In the genomic region with DNA sequence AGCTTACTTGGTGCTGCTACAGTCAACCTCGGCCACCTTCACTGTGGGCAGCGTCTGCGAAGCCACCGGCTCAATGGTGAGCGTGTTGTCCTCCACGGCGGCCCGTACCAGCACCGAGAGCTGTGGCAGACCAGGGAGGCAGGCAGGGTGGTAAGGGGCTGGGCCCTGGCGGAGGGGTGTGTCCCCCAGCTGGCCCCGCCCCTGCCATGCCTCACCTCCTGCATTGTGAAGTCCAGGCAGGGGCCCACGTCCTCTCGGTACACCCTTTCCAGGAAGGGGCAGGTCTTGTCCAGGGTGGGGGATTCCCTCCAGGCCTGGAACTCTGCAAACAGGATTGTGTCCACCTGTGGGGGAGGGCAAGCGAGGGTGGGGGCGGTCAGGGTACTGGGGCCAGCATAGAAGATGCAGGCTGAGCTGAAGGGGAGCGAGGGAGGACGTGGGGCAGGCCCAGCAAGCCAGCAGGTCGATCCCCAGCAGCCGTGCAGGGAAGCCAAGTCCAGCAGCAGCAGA, we compare ENCODE assay signal across 1 cellular context.
TF ChIP-seq lines count a peak whose summit lies in the region.

No MANE protein-coding gene starts in this region.

TF ChIP-seq in HepG2, 621 proteins besides CTCF, POLR2A, EP300 and RAD21 (continued from another document and continues in another):
- TF ChIP-seq, protein P1, sequence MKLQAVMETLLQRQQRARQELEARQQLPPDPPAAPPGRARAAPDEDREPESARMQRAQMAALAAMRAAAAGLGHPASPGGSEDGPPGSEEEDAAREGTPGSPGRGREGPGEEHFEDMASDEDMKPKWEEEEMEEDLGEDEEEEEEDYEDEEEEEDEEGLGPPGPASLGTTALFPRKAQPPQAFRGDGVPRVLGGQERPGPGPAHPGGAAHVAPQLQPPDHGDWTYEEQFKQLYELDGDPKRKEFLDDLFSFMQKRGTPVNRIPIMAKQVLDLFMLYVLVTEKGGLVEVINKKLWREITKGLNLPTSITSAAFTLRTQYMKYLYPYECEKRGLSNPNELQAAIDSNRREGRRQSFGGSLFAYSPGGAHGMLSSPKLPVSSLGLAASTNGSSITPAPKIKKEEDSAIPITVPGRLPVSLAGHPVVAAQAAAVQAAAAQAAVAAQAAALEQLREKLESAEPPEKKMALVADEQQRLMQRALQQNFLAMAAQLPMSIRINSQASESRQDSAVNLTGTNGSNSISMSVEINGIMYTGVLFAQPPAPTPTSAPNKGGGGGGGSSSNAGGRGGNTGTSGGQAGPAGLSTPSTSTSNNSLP (IDR thresholded peaks at IDR 0.05; ENCODE audit: low read depth, low read length): no peak
- TF ChIP-seq ZNF17 (CRISPR knock-in tag; IDR thresholded peaks at IDR 0.05): no peak
- TF ChIP-seq ZEB1 (IDR thresholded peaks at IDR 0.05; ENCODE audit: insufficient replicate concordance, low read depth): no peak
- peak; percentile 69; the same call in 1 of the 2 replicates for TF ChIP-seq TBX2 (CRISPR knock-in tag; IDR thresholded peaks at IDR 0.05; ENCODE audit: borderline replicate concordance)
- no peak for TF ChIP-seq ZNF12 (CRISPR knock-in tag; IDR thresholded peaks at IDR 0.05)
- no peak for TF ChIP-seq ZSCAN31 (CRISPR knock-in tag; IDR thresholded peaks at IDR 0.05; ENCODE audit: low read depth)
- no peak for TF ChIP-seq AHR (CRISPR knock-in tag; IDR thresholded peaks at IDR 0.05)
- no peak for TF ChIP-seq NFIC (IDR thresholded peaks at IDR 0.05; ENCODE audit: low read length)
- 0 out of 2 replicates have a peak, but pooled peaks have one; percentile 0 for TF ChIP-seq ISL2 (CRISPR knock-in tag; IDR thresholded peaks at IDR 0.05)
- TF ChIP-seq MZF1 (CRISPR knock-in tag; IDR thresholded peaks at IDR 0.05; ENCODE audit: borderline replicate concordance): no peak
- TF ChIP-seq, protein P2, sequence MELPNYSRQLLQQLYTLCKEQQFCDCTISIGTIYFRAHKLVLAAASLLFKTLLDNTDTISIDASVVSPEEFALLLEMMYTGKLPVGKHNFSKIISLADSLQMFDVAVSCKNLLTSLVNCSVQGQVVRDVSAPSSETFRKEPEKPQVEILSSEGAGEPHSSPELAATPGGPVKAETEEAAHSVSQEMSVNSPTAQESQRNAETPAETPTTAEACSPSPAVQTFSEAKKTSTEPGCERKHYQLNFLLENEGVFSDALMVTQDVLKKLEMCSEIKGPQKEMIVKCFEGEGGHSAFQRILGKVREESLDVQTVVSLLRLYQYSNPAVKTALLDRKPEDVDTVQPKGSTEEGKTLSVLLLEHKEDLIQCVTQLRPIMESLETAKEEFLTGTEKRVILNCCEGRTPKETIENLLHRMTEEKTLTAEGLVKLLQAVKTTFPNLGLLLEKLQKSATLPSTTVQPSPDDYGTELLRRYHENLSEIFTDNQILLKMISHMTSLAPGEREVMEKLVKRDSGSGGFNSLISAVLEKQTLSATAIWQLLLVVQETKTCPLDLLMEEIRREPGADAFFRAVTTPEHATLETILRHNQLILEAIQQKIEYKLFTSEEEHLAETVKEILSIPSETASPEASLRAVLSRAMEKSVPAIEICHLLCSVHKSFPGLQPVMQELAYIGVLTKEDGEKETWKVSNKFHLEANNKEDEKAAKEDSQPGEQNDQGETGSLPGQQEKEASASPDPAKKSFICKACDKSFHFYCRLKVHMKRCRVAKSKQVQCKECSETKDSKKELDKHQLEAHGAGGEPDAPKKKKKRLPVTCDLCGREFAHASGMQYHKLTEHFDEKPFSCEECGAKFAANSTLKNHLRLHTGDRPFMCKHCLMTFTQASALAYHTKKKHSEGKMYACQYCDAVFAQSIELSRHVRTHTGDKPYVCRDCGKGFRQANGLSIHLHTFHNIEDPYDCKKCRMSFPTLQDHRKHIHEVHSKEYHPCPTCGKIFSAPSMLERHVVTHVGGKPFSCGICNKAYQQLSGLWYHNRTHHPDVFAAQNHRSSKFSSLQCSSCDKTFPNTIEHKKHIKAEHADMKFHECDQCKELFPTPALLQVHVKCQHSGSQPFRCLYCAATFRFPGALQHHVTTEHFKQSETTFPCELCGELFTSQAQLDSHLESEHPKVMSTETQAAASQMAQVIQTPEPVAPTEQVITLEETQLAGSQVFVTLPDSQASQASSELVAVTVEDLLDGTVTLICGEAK (IDR thresholded peaks at IDR 0.05): no peak
- TF ChIP-seq, protein P2 (CRISPR knock-in tag; IDR thresholded peaks at IDR 0.05): no peak
- peak; percentile 76; the same call in 1 of the 2 replicates for TF ChIP-seq ZNF567 (CRISPR knock-in tag; IDR thresholded peaks at IDR 0.05; ENCODE audit: borderline replicate concordance)
- peak; percentile 34; the same call in 1 of the 2 replicates for TF ChIP-seq JUND (CRISPR knock-in tag; IDR thresholded peaks at IDR 0.05)
- peak; percentile 17; the same call in 1 of the 2 replicates for TF ChIP-seq KDM6A (CRISPR knock-in tag; IDR thresholded peaks at IDR 0.05; ENCODE audit: low read depth)
- no peak for TF ChIP-seq ZBTB1 (CRISPR knock-in tag; IDR thresholded peaks at IDR 0.05; ENCODE audit: borderline replicate concordance)
- TF ChIP-seq FLYWCH1 (CRISPR knock-in tag; IDR thresholded peaks at IDR 0.05): no peak
- TF ChIP-seq SIN3A (IDR thresholded peaks at IDR 0.05; ENCODE audit: borderline replicate concordance, low read depth, low read length): peak; percentile 32; the same call in 1 of the 2 replicates
- TF ChIP-seq, protein P3, sequence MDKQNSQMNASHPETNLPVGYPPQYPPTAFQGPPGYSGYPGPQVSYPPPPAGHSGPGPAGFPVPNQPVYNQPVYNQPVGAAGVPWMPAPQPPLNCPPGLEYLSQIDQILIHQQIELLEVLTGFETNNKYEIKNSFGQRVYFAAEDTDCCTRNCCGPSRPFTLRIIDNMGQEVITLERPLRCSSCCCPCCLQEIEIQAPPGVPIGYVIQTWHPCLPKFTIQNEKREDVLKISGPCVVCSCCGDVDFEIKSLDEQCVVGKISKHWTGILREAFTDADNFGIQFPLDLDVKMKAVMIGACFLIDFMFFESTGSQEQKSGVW (CRISPR knock-in tag; IDR thresholded peaks at IDR 0.05; ENCODE audit: borderline replicate concordance): no peak
- TF ChIP-seq, protein P4, sequence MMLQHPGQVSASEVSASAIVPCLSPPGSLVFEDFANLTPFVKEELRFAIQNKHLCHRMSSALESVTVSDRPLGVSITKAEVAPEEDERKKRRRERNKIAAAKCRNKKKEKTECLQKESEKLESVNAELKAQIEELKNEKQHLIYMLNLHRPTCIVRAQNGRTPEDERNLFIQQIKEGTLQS (CRISPR knock-in tag; IDR thresholded peaks at IDR 0.05): no peak
- no peak for TF ChIP-seq ZNF383 (CRISPR knock-in tag; IDR thresholded peaks at IDR 0.05; ENCODE audit: borderline replicate concordance)
- no peak for TF ChIP-seq MAFG (CRISPR knock-in tag; IDR thresholded peaks at IDR 0.05)
- peak; percentile 62; the same call in 1 of the 2 replicates for TF ChIP-seq YEATS4 (CRISPR knock-in tag; IDR thresholded peaks at IDR 0.05; ENCODE audit: borderline replicate concordance)
- TF ChIP-seq ZNF460 (CRISPR knock-in tag; IDR thresholded peaks at IDR 0.05; ENCODE audit: borderline replicate concordance): no peak
- TF ChIP-seq, protein P5, sequence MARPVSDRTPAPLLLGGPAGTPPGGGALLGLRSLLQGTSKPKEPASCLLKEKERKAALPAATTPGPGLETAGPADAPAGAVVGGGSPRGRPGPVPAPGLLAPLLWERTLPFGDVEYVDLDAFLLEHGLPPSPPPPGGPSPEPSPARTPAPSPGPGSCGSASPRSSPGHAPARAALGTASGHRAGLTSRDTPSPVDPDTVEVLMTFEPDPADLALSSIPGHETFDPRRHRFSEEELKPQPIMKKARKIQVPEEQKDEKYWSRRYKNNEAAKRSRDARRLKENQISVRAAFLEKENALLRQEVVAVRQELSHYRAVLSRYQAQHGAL (CRISPR knock-in tag; IDR thresholded peaks at IDR 0.05; ENCODE audit: not compliant biosample characterization): no peak
- TF ChIP-seq, protein P6, sequence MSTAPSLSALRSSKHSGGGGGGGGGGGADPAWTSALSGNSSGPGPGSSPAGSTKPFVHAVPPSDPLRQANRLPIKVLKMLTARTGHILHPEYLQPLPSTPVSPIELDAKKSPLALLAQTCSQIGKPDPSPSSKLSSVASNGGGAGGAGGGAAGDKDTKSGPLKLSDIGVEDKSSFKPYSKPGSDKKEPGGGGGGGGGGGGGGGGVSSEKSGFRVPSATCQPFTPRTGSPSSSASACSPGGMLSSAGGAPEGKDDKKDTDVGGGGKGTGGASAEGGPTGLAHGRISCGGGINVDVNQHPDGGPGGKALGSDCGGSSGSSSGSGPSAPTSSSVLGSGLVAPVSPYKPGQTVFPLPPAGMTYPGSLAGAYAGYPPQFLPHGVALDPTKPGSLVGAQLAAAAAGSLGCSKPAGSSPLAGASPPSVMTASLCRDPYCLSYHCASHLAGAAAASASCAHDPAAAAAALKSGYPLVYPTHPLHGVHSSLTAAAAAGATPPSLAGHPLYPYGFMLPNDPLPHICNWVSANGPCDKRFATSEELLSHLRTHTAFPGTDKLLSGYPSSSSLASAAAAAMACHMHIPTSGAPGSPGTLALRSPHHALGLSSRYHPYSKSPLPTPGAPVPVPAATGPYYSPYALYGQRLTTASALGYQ (CRISPR knock-in tag; IDR thresholded peaks at IDR 0.05): no peak; the same call in 1 of the 2 replicates
- TF ChIP-seq ATF7 (IDR thresholded peaks at IDR 0.05): no peak
- peak; percentile 54; the same call in 1 of the 2 replicates for TF ChIP-seq ATF7 (CRISPR knock-in tag; IDR thresholded peaks at IDR 0.05)
- no peak for TF ChIP-seq KLF6 (CRISPR knock-in tag; IDR thresholded peaks at IDR 0.05)
- TF ChIP-seq, protein P7, sequence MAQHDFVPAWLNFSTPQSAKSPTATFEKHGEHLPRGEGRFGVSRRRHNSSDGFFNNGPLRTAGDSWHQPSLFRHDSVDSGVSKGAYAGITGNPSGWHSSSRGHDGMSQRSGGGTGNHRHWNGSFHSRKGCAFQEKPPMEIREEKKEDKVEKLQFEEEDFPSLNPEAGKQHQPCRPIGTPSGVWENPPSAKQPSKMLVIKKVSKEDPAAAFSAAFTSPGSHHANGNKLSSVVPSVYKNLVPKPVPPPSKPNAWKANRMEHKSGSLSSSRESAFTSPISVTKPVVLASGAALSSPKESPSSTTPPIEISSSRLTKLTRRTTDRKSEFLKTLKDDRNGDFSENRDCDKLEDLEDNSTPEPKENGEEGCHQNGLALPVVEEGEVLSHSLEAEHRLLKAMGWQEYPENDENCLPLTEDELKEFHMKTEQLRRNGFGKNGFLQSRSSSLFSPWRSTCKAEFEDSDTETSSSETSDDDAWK (CRISPR knock-in tag; IDR thresholded peaks at IDR 0.05): no peak
- TF ChIP-seq ARID2 (CRISPR knock-in tag; IDR thresholded peaks at IDR 0.05; ENCODE audit: borderline replicate concordance): no peak
- no peak for TF ChIP-seq ZNF264 (CRISPR knock-in tag; IDR thresholded peaks at IDR 0.05)
- TF ChIP-seq KDM3A (CRISPR knock-in tag; IDR thresholded peaks at IDR 0.05; ENCODE audit: low read depth): no peak
- peak; percentile 38; the same call in 1 of the 2 replicates for TF ChIP-seq ESRRA (CRISPR knock-in tag; IDR thresholded peaks at IDR 0.05; ENCODE audit: low read depth)
- TF ChIP-seq, protein P8, sequence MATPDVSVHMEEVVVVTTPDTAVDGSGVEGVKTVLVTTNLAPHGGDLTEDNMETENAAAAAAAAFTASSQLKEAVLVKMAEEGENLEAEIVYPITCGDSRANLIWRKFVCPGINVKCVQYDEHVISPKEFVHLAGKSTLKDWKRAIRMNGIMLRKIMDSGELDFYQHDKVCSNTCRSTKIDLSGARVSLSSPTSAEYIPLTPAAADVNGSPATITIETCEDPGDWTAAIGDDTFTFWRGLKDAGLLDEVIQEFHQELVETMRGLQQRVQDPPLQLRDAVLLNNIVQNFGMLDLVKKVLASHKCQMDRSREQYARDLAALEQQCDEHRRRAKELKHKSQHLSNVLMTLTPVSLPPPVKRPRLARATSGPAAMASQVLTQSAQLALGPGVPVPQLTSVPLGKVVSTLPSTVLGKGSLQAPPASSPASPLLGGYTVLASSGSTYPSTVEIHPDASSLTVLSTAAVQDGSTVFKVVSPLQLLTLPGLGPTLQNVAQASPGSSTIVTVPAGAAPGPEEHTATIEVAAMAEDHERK (CRISPR knock-in tag; IDR thresholded peaks at IDR 0.05; ENCODE audit: low read depth): no peak
- TF ChIP-seq PRPF4 (IDR thresholded peaks at IDR 0.05; ENCODE audit: low read depth, low read length, poor library complexity, severe bottlenecking): no peak
- no peak for TF ChIP-seq HNRNPUL1 (IDR thresholded peaks at IDR 0.05; ENCODE audit: low read depth, low read length)
- TF ChIP-seq ZFP36L2 (CRISPR knock-in tag; IDR thresholded peaks at IDR 0.05): no peak
- no peak for TF ChIP-seq SCMH1 (CRISPR knock-in tag; IDR thresholded peaks at IDR 0.05; ENCODE audit: borderline replicate concordance)
- 0 out of 2 replicates have a peak, but pooled peaks have one; percentile 37 for TF ChIP-seq PCBP1 (IDR thresholded peaks at IDR 0.05; ENCODE audit: borderline replicate concordance, low read depth, low read length)
- TF ChIP-seq, protein P9, sequence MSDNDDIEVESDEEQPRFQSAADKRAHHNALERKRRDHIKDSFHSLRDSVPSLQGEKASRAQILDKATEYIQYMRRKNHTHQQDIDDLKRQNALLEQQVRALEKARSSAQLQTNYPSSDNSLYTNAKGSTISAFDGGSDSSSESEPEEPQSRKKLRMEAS (IDR thresholded peaks at IDR 0.05): peak; percentile 74
- no peak; the same call in 1 of the 2 replicates for TF ChIP-seq REPIN1 (CRISPR knock-in tag; IDR thresholded peaks at IDR 0.05; ENCODE audit: borderline replicate concordance, low read depth)
- no peak for TF ChIP-seq HNF4G (IDR thresholded peaks at IDR 0.05; ENCODE audit: borderline replicate concordance, low read depth, low read length)
- TF ChIP-seq HNF4G (CRISPR knock-in tag; IDR thresholded peaks at IDR 0.05; ENCODE audit: borderline replicate concordance, low read depth): 0 out of 2 replicates have a peak, but pooled peaks have one; percentile 72
- TF ChIP-seq FOXJ3 (CRISPR knock-in tag; IDR thresholded peaks at IDR 0.05; ENCODE audit: borderline replicate concordance): no peak
- TF ChIP-seq ARNT2 (CRISPR knock-in tag; IDR thresholded peaks at IDR 0.05; ENCODE audit: low read depth): no peak; the same call in 1 of the 2 replicates
